31 cellular contexts compared by ENCODE assay signal in genomic region chr11:1036931-1037330, GRCh38. TPM values are rescaled to one million over a fixed set of nuclear protein-coding genes. Genes with fewer than 3 reads are reported as not detected.
"Had no signal": no experiment of that assay in that cellular context is flagged by ENCODE, and none has a peak within 500 bp of the region (broad histone marks: within the 10 kb centered on the region; RNA-seq: fewer than 3 reads in every experiment).

No MANE protein-coding gene starts in this region.

- H3K79me2 ChIP-seq: hepatocyte had no signal

- H3K27me3 ChIP-seq: hepatocyte, right atrium auricular region, testis, thyroid gland, vagina had no signal

- FAIRE-seq: small intestine had no signal

- H3K4me3 Mint-ChIP-seq: mesothelial cell of epicardium; naive B cell; natural killer cell; nephron progenitor cell; stimulated activated effector memory CD8-positive, alpha-beta T cell treated with anti-CD3 and anti-CD28 coated beads, Interleukin-12 subunit alpha, Interleukin-12 subunit beta, amount 100 ng/mL, for 72 hours had no signal

- H3K27me3 Mint-ChIP-seq: naive B cell, progenitor cell of endocrine pancreas had no signal

- H3K27ac Mint-ChIP-seq: mesothelial cell of epicardium; naive B cell; natural killer cell; nephron progenitor cell; progenitor cell of endocrine pancreas; stimulated activated effector memory CD8-positive, alpha-beta T cell treated with anti-CD3 and anti-CD28 coated beads, Interleukin-12 subunit alpha, Interleukin-12 subunit beta, amount 100 ng/mL, for 72 hours had no signal

- H3K4me3 ChIP-seq: hepatocyte, left ventricle myocardium inferior, lung, right atrium auricular region, sigmoid colon, spleen, testis, thyroid gland, transverse colon, upper lobe of left lung, vagina had no signal

- DNase-seq: islet precursor cell; left ventricle myocardium inferior; mesendoderm; naive B cell; natural killer cell; nephron progenitor cell; nucleus accumbens; sigmoid colon; small intestine; spleen; stimulated activated CD4-positive, alpha-beta T cell treated with anti-CD3 and anti-CD28 coated beads, Interleukin-4, amount 100 ng/mL, for 24 hours; stimulated activated naive CD4-positive, alpha-beta T cell; testis; thyroid gland; transverse colon had no signal

- H3K9me3 ChIP-seq: left ventricle myocardium inferior, right atrium auricular region, sigmoid colon, spleen, stomach, testis, thyroid gland, transverse colon, upper lobe of left lung, vagina had no signal

- ATAC-seq: natural killer cell; stimulated activated effector memory CD8-positive, alpha-beta T cell treated with anti-CD3 and anti-CD28 coated beads, Interleukin-12 subunit alpha, Interleukin-12 subunit beta, amount 100 ng/mL, for 72 hours had no signal

- H3K4me1 ChIP-seq: left ventricle myocardium inferior, sigmoid colon, testis, thyroid gland, vagina had no signal

- H3K36me3 ChIP-seq: left ventricle myocardium inferior, right atrium auricular region, sigmoid colon, spleen, stomach, thyroid gland, transverse colon, upper lobe of left lung, vagina had no signal

- H3K27ac ChIP-seq: hepatocyte, left ventricle myocardium inferior, right atrium auricular region, sigmoid colon, spleen, testis, thyroid gland, transverse colon, upper lobe of left lung, vagina had no signal

- H3K4me1 Mint-ChIP-seq: mesothelial cell of epicardium; stimulated activated effector memory CD8-positive, alpha-beta T cell treated with anti-CD3 and anti-CD28 coated beads, Interleukin-12 subunit alpha, Interleukin-12 subunit beta, amount 100 ng/mL, for 72 hours had no signal

- H3K4me2 ChIP-seq: hepatocyte had no signal

- H3K36me3 Mint-ChIP-seq: mesothelial cell of epicardium; naive B cell; natural killer cell; stimulated activated effector memory CD8-positive, alpha-beta T cell treated with anti-CD3 and anti-CD28 coated beads, Interleukin-12 subunit alpha, Interleukin-12 subunit beta, amount 100 ng/mL, for 72 hours had no signal

- H2AFZ ChIP-seq: hepatocyte had no signal

- H3K9me3 Mint-ChIP-seq: mesothelial cell of epicardium; natural killer cell; nephron progenitor cell; stimulated activated effector memory CD8-positive, alpha-beta T cell treated with anti-CD3 and anti-CD28 coated beads, Interleukin-12 subunit alpha, Interleukin-12 subunit beta, amount 100 ng/mL, for 72 hours had no signal

RNA-seq across cellular contexts. Expression of gene MUC6, which starts 0.4 kb away (rescaled TPM):
- total RNA-seq: hepatocyte, kidney epithelial cell, left ventricle myocardium inferior, lower leg skin, mesothelial cell of epicardium, natural killer cell, osteoblast, pulmonary artery endothelial cell, renal cortical epithelial cell, right atrium auricular region, sigmoid colon, thyroid gland, transverse colon, urinary bladder, vagina had no signal
- polyA plus RNA-seq: hepatocyte, urinary bladder had no signal

RNA-seq across cellular contexts. Expression of gene MUC2, which starts 37.7 kb away (rescaled TPM):
- total RNA-seq: kidney epithelial cell, mononuclear cell, natural killer cell, osteoblast, progenitor cell of endocrine pancreas, pulmonary artery endothelial cell, renal cortical epithelial cell, right atrium auricular region, thyroid gland, urinary bladder, vagina had no signal
- polyA plus RNA-seq: stomach had no signal
